ENCODE assay signal across 20 cellular contexts in the genomic region with DNA sequence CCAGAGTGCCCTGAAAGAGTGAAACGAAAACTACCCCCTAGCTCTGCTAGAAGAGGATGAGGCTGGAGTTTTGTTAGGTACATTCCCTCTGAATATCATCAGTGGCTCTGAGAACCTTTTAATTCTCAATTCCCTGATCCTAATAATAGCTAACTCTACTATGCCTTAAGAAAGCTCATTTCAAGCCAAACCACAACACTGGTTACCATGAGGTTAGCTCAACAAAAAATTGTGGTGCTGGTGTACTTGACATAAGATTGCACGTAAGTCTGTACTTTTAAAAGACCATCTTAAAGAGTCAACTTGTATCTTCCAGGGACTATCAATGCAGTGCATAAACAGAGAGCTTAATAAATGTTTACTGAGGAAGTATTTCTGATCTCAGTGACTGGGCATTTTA.
DNase-seq lines count a peak whose midpoint lies in the region; ATAC-seq and TF ChIP-seq lines count a peak whose summit lies in the region.
"Had no signal": no experiment of that assay in that cellular context is flagged by ENCODE, and none has a peak within 500 bp of the region (broad histone marks: within the 10 kb centered on the region; RNA-seq: fewer than 3 reads in every experiment).

No MANE protein-coding gene starts in this region.

- H2AFZ ChIP-seq in H9 (ENCODE audit: low read length) (no peak overlapping the region), smooth muscle cell (ENCODE audit: low read depth) (no peak overlapping the region)

- H4K20me1 ChIP-seq in H9 (ENCODE audit: control insufficient read depth, insufficient read depth, insufficient read length) (no peaks in the 10 kb centered on the region), smooth muscle cell (ENCODE audit: low read depth) (no peaks in the 10 kb centered on the region)
- H4K20me1 ChIP-seq: BLaER1 had no signal

- no peak overlapping the region for H2BK20ac ChIP-seq in H9 (ENCODE audit: low read depth, low read length, poor library complexity, severe bottlenecking)

- H2BK5ac ChIP-seq in H9 (ENCODE audit: insufficient read length, low read length): no peak overlapping the region

- H3K36me3 ChIP-seq in smooth muscle cell (ENCODE audit: low read depth) (no peaks in the 10 kb centered on the region), left lung (no peaks in the 10 kb centered on the region)
- H3K36me3 ChIP-seq: BLaER1 had no signal

- H3T11ph ChIP-seq in H9 (ENCODE audit: low read length): no peak overlapping the region

- H3K9me3 Mint-ChIP-seq in H9: no peaks in the 10 kb centered on the region
- H3K9me3 Mint-ChIP-seq: CD8-positive, alpha-beta T cell had no signal

- H2BK15ac ChIP-seq in H9 (ENCODE audit: low read depth, low read length): no peak overlapping the region

- no peak overlapping the region for H3K18ac ChIP-seq in H9 (ENCODE audit: insufficient read length, low read depth, low read length)

- H3K79me1 ChIP-seq in H9 (ENCODE audit: insufficient read depth, low read depth, low read length, poor library complexity, severe bottlenecking): no peaks in the 10 kb centered on the region

- no peak overlapping the region for H3K9ac ChIP-seq in H9 (ENCODE audit: extremely low read depth, insufficient read length, low read length)
- H3K9ac ChIP-seq in smooth muscle cell (ENCODE audit: low read depth): no peak overlapping the region
- H3K9ac ChIP-seq: BLaER1 had no signal

- H3K4me2 ChIP-seq in H9 (ENCODE audit: insufficient read depth, insufficient read length, low read length): no peak overlapping the region
- no peak overlapping the region for H3K4me2 ChIP-seq in smooth muscle cell
- H3K4me2 ChIP-seq: BLaER1 had no signal

- H3K23me2 ChIP-seq in H9 (ENCODE audit: insufficient read length, low read depth, low read length, poor library complexity, severe bottlenecking): no peaks in the 10 kb centered on the region

- ATAC-seq in left lung: no peak
- ATAC-seq: CD8-positive, alpha-beta T cell; HCT116 had no signal

- DNase-seq in H9: no peak
- DNase-seq in astrocyte of the hippocampus (ENCODE audit: low read depth, low spot score): peak; percentile 23
- DNase-seq in fibroblast of peridontal ligament (ENCODE audit: extremely low read depth): peak; percentile 8
- no peak for DNase-seq in smooth muscle cell (lab: John Stamatoyannopoulos, UW; ENCODE audit: unreplicated experiment)
- no peak for DNase-seq in OCI-M2 (lab: John Stamatoyannopoulos, UW; ENCODE audit: unreplicated experiment)
- no peak for DNase-seq in left lung
- no peak for DNase-seq in cardiac septum (ENCODE audit: low spot score)
- DNase-seq: Caco-2; CD4-positive, CD25-positive, alpha-beta regulatory T cell; CD8-positive, alpha-beta T cell; DMS153; EL; GDM1; GOT3; H7 had no signal

- H3K4me3 Mint-ChIP-seq in H9: no peak overlapping the region; a peak in 1 of 5 replicates
- H3K4me3 Mint-ChIP-seq: B cell; CD4-positive, CD25-positive, alpha-beta regulatory T cell; CD8-positive, alpha-beta T cell had no signal

- no peak overlapping the region for H4K8ac ChIP-seq in H9 (replicated peaks; ENCODE audit: insufficient read length, low read depth, low read length)

- no peak overlapping the region for H3K56ac ChIP-seq in H9 (ENCODE audit: insufficient read length, low read depth, low read length)

- no peak overlapping the region for H2BK120ac ChIP-seq in H9 (ENCODE audit: low read depth, low read length, poor library complexity, severe bottlenecking)

- peaks cover 38 to 54% of the 10 kb centered on the region in 2 experiments for H3K4me1 Mint-ChIP-seq in H9
- H3K4me1 Mint-ChIP-seq: B cell; CD4-positive, CD25-positive, alpha-beta regulatory T cell had no signal

- H3K9me3 ChIP-seq in H9 (ENCODE audit: control insufficient read depth, low read depth, low read length) (no peaks in the 10 kb centered on the region), smooth muscle cell (replicated peaks; ENCODE audit: low read depth) (no peaks in the 10 kb centered on the region), left lung (no peaks in the 10 kb centered on the region)
- H3K9me3 ChIP-seq: Caco-2 had no signal

- H3K4me1 ChIP-seq in H9 (ENCODE audit: insufficient read depth, low read length): peaks cover 17% of the 10 kb centered on the region
- H3K4me1 ChIP-seq in smooth muscle cell (ENCODE audit: low read depth): no peaks in the 10 kb centered on the region
- no peaks in the 10 kb centered on the region for H3K4me1 ChIP-seq in left lung
- H3K4me1 ChIP-seq: BLaER1, Caco-2 had no signal

- WGBS in H9 (ENCODE audit: extremely low coverage, insufficient read length, low lambda C conversion rate): no CpG with 5 or more reads among the region's 2 CpGs
- WGBS in smooth muscle cell (ENCODE audit: low lambda C conversion rate): 75% methylated on average over 2 of the region's 2 CpGs

- H3K27ac ChIP-seq in H9 (ENCODE audit: insufficient read length, low read depth, low read length): no peak overlapping the region
- peak overlapping the region; percentile 60 for H3K27ac ChIP-seq in smooth muscle cell (ENCODE audit: low read depth)
- no peak overlapping the region for H3K27ac ChIP-seq in left lung
- H3K27ac ChIP-seq: 22Rv1, BLaER1, C4-2B had no signal

- H4K91ac ChIP-seq in H9 (ENCODE audit: insufficient read length, low read depth, low read length): no peak overlapping the region

- no peaks in the 10 kb centered on the region for H3F3A ChIP-seq in smooth muscle cell (ENCODE audit: low read depth)

- no peak overlapping the region for H4K5ac ChIP-seq in H9 (ENCODE audit: insufficient read length, low read depth, low read length)

- intact Hi-C loops in left lung (cut with DNase I): no loop called here
- intact Hi-C loops in cardiac septum (cut with DNase I): no loop called here

- H3K27me3 Mint-ChIP-seq in H9 (ENCODE audit: low read depth): peaks cover 1% of the 10 kb centered on the region
- H3K27me3 Mint-ChIP-seq: CD4-positive, CD25-positive, alpha-beta regulatory T cell had no signal

- H2AK5ac ChIP-seq in H9 (ENCODE audit: insufficient read length, low read length): no peak overlapping the region

- H2BK12ac ChIP-seq in H9 (ENCODE audit: insufficient read length, low read depth, low read length): no peak overlapping the region

- H3K23ac ChIP-seq in H9 (ENCODE audit: insufficient read length, low read depth, low read length): no peak overlapping the region

- no peak overlapping the region for H3K4ac ChIP-seq in H9 (ENCODE audit: low read depth, low read length)

- no peak overlapping the region for H3K14ac ChIP-seq in H9 (ENCODE audit: insufficient read depth, low read length)

- H3K79me2 ChIP-seq in H9 (ENCODE audit: insufficient read depth, low read length) (no peaks in the 10 kb centered on the region), smooth muscle cell (ENCODE audit: low read depth) (no peaks in the 10 kb centered on the region)

- peak overlapping the region in 2 of 3 experiments; percentile 61 to 90; a peak in 4 of 7 replicates for H3K27ac Mint-ChIP-seq in H9
- H3K27ac Mint-ChIP-seq: B cell; CD4-positive, CD25-positive, alpha-beta regulatory T cell; CD8-positive, alpha-beta T cell had no signal

- H3K36me3 Mint-ChIP-seq in H9 (ENCODE audit: insufficient read depth in 1 of 3, low read depth in 3 of 3): peaks cover 0 to 4% (median 0%) of the 10 kb centered on the region in 3 experiments; a peak in 1 of 7 replicates
- H3K36me3 Mint-ChIP-seq: CD4-positive, CD25-positive, alpha-beta regulatory T cell; CD8-positive, alpha-beta T cell had no signal

- TF ChIP-seq CTCF in H9 (conservative IDR thresholded peaks at IDR 0.05) (no peak), smooth muscle cell (IDR thresholded peaks at IDR 0.05; ENCODE audit: borderline replicate concordance, insufficient read depth, poor library complexity, severe bottlenecking) (no peak), left lung (IDR thresholded peaks at IDR 0.05) (no peak)

- H3K4me3 ChIP-seq in smooth muscle cell (no peak overlapping the region), left lung (no peak overlapping the region)
- H3K4me3 ChIP-seq: BLaER1 had no signal

- no peaks in the 10 kb centered on the region for H3K27me3 ChIP-seq in H9 (ENCODE audit: insufficient read depth, low read length)
- no peaks in the 10 kb centered on the region for H3K27me3 ChIP-seq in smooth muscle cell (ENCODE audit: low read depth)
- H3K27me3 ChIP-seq in left lung: no peaks in the 10 kb centered on the region
- H3K27me3 ChIP-seq: BLaER1 had no signal

Comparison
In these comparisons a context has a peak if more than half of its experiments do, and no peak if none do; other contexts are left out.
1. DNase-seq: peak in astrocyte of the hippocampus (single experiment) and fibroblast of peridontal ligament (single experiment); none in H9 (single experiment), smooth muscle cell (single experiment), OCI-M2 (single experiment), left lung (0 of 2) and cardiac septum (single experiment).